Comparison of ENCODE assay signal across 12 cellular contexts in genomic region chr10:22539579-22540160, GRCh38.
"Had no signal": no experiment of that assay in that cellular context is flagged by ENCODE, and none has a peak within 500 bp of the region (broad histone marks: within the 10 kb centered on the region; RNA-seq: fewer than 3 reads in every experiment).

No MANE protein-coding gene starts in this region.

- H3K9me3 Mint-ChIP-seq: naive B cell, type B pancreatic cell had no signal

- DNase-seq: activated CD4-positive, alpha-beta T cell treated with anti-CD3 and anti-CD28 coated beads, Interleukin-2, amount 50 U/mL, for 1 hour; activated CD4-positive, CD25-positive, alpha-beta regulatory T cell; activated naive CD4-positive, alpha-beta T cell treated with anti-CD3 and anti-CD28 coated beads, Interleukin-2, amount 10 ng/mL, durations not matched to agents 7 days and 5 days; foreskin keratinocyte; heart left ventricle; naive B cell; psoas muscle; sigmoid colon; stimulated activated naive CD8-positive, alpha-beta T cell treated with anti-CD3 and anti-CD28 coated beads, Interleukin-15, Interleukin-2, amounts not matched to agents 100 U/mL and 50 U/mL, for 24 hours; T-helper 17 cell had no signal

- H3K4me1 ChIP-seq: foreskin keratinocyte, sigmoid colon, suprapubic skin had no signal

- H3K9me3 ChIP-seq: heart left ventricle, psoas muscle, sigmoid colon, suprapubic skin had no signal

- H3K27me3 Mint-ChIP-seq: activated naive CD4-positive, alpha-beta T cell treated with anti-CD3 and anti-CD28 coated beads, Interleukin-2, amount 10 ng/mL, durations not matched to agents 7 days and 5 days; naive B cell; T-helper 17 cell; type B pancreatic cell had no signal

- H3K4me3 ChIP-seq: heart left ventricle, psoas muscle, sigmoid colon, suprapubic skin had no signal

- H3K4me3 Mint-ChIP-seq: activated naive CD4-positive, alpha-beta T cell treated with anti-CD3 and anti-CD28 coated beads, Interleukin-2, amount 10 ng/mL, durations not matched to agents 7 days and 5 days; naive B cell; T-helper 17 cell; type B pancreatic cell had no signal

- H3K27ac ChIP-seq: foreskin keratinocyte, heart left ventricle, psoas muscle, sigmoid colon, suprapubic skin had no signal

- ATAC-seq: foreskin keratinocyte; heart left ventricle; psoas muscle; stimulated activated naive CD8-positive, alpha-beta T cell treated with anti-CD3 and anti-CD28 coated beads, Interleukin-15, Interleukin-2, amounts not matched to agents 100 U/mL and 50 U/mL, for 24 hours; T-helper 17 cell had no signal

- H3K27ac Mint-ChIP-seq: activated naive CD4-positive, alpha-beta T cell treated with anti-CD3 and anti-CD28 coated beads, Interleukin-2, amount 10 ng/mL, durations not matched to agents 7 days and 5 days; T-helper 17 cell; type B pancreatic cell had no signal

- H3K27me3 ChIP-seq: foreskin keratinocyte, heart left ventricle, sigmoid colon, suprapubic skin had no signal
